3 cellular contexts compared by ENCODE assay signal in the genomic region with DNA sequence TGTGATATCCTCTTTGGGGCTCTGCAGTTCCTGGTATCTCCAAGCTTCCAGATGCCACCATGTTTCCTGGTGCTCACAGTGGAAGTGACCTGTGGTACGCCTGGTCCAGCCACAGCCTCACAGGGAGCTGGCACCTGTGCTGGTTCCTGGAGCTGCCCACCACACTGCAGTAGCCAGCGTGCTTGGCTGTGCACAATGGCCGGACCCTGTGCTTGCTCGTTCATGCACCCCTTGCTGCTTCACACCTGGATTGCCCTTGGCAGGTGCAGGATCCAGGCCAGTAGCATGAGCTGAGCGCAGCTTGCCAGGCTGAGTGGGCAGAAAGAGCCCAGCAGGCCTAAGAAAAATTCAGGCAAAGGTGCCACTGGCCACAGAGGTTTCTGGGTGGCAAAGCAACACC.
"Had no signal": no experiment of that assay in that cellular context is flagged by ENCODE, and none has a peak within 500 bp of the region (broad histone marks: within the 10 kb centered on the region; RNA-seq: fewer than 3 reads in every experiment).

No MANE protein-coding gene starts in this region.

- H3K4me3 ChIP-seq: GM12878 had no signal

- ATAC-seq: GM12878 had no signal

- DNase-seq: GDM1, GF-D8 had no signal
